In the genomic region with DNA sequence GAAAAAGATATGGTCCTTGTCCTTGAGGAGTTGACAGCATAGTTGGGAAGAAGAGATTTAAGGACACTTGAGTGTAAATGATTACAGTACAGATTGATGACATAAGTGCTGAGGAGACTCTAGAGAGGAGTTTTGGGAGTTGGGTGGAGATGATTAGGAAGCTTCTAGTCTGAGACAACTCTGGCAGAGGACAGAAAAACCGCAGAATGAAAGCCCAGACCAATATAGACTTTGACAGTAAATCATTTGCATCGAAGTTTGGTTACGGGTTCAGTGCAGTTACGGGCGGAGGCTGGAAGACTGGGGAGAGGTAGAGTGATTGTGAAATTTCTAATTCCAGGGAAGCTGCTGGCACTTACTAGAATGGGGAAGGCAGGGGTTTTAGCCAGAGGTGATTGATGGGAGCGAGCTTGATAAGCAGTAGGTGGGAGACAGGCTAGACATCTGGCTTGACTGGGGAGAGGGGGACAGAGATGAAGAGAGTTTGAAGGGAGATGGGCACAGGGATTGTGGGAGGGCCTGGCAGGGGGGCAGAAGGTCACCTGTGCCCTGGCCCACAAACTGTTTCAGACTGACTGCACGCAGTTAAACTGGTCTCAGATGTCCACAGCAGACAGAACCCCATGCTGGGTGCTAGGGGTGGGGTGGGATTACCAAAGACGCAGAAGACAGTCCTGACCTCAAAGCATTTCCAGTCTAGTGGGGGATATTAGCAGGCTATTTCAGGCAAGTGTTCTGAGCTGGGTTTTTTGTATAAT, we compare ENCODE assay signal across 15 cellular contexts. TPM values are rescaled to one million over a fixed set of nuclear protein-coding genes. Genes with fewer than 3 reads are reported as not detected.
DNase-seq lines count a peak whose midpoint lies in the region; ATAC-seq and TF ChIP-seq lines count a peak whose summit lies in the region.
"Had no signal": no experiment of that assay in that cellular context is flagged by ENCODE, and none has a peak within 500 bp of the region (broad histone marks: within the 10 kb centered on the region; RNA-seq: fewer than 3 reads in every experiment).

No MANE protein-coding gene starts in this region.

- intact Hi-C loops in spleen (cut with DNase I; ENCODE audit: low total_unique reads): no loop called here

- no peak overlapping the region for H3K27ac Mint-ChIP-seq in endothelial cell (ENCODE audit: unreplicated experiment)
- H3K27ac Mint-ChIP-seq: activated CD4-positive, alpha-beta T cell treated with anti-CD3 and anti-CD28 coated beads for 36 hours; activated naive CD8-positive, alpha-beta T cell treated with anti-CD3 and anti-CD28 coated beads, Interleukin-2, amount 50 U/mL, for 24 hours; stimulated activated naive B cell treated with anti-CD40 and anti-IgM and Interleukin-4, amounts not matched to agents 10 μg/mL and 1 μg/mL and 100 μg/mL, for 72 hours; T-helper 2 cell treated with Interferon-gamma antibody and Interleukin-4, amounts not matched to agents 5 μg/mL and 100 μg/mL, for 36 hours had no signal

- H3K4me1 ChIP-seq in spleen (peaks cover 0 to 33% (median 16%) of the 10 kb centered on the region in 6 donors), suprapubic skin (no peaks in the 10 kb centered on the region)

- H3K9me3 ChIP-seq in spleen: no peaks in the 10 kb centered on the region
- H3K9me3 ChIP-seq in suprapubic skin: no peaks in the 10 kb centered on the region

- H3K9me3 Mint-ChIP-seq in endothelial cell (ENCODE audit: unreplicated experiment): no peaks in the 10 kb centered on the region
- H3K9me3 Mint-ChIP-seq: activated naive CD8-positive, alpha-beta T cell treated with anti-CD3 and anti-CD28 coated beads, Interleukin-2, amount 50 U/mL, for 24 hours; CD14-positive monocyte; immature natural killer cell; stimulated activated naive B cell treated with anti-CD40 and anti-IgM and Interleukin-4, amounts not matched to agents 10 μg/mL and 1 μg/mL and 100 μg/mL, for 72 hours; T-helper 2 cell treated with Interferon-gamma antibody and Interleukin-4, amounts not matched to agents 5 μg/mL and 100 μg/mL, for 36 hours had no signal

- peak; percentile 50 to 82 for DNase-seq in NCI-H526 (lab: John Stamatoyannopoulos, UW)
- DNase-seq in fibroblast of mammary gland (ENCODE audit: low read depth): peak; percentile 45
- no peak for DNase-seq in spleen
- DNase-seq in endothelial cell (ENCODE audit: low spot score): no peak
- no peak for DNase-seq in suprapubic skin (ENCODE audit: low spot score in 2 of 2)
- DNase-seq: activated CD8-positive, alpha-beta memory T cell treated with anti-CD3 and anti-CD28 coated beads, Interleukin-2, amount 50 U/mL, for 48 hours; stimulated activated naive B cell treated with anti-CD40 and anti-IgM and Interleukin-4, amounts not matched to agents 10 μg/mL and 1 μg/mL and 100 μg/mL, for 72 hours had no signal

- WGBS in spleen, 5 donors: 78 to 92% (median 86%) methylated on average over 8 of the region's 8 CpGs
- 75% methylated on average over 8 of the region's 8 CpGs for WGBS in suprapubic skin

- TF ChIP-seq CTCF in fibroblast of mammary gland (conservative IDR thresholded peaks at IDR 0.05; ENCODE audit: control insufficient read depth, insufficient read depth, low read depth, low read length): no peak
- TF ChIP-seq CTCF in spleen (IDR thresholded peaks at IDR 0.05 in 8 of 11, conservative IDR thresholded peaks at IDR 0.05 in 3 of 11): peak in 1 of 11 experiments; percentile 3
- TF ChIP-seq CTCF in endothelial cell (IDR thresholded peaks at IDR 0.05; ENCODE audit: unreplicated experiment): no peak
- TF ChIP-seq CTCF in suprapubic skin (IDR thresholded peaks at IDR 0.05): no peak

- TF ChIP-seq EP300 in suprapubic skin (IDR thresholded peaks at IDR 0.05): no peak

- TF ChIP-seq POLR2A in spleen (IDR thresholded peaks at IDR 0.05) (no peak), suprapubic skin (IDR thresholded peaks at IDR 0.05) (no peak)

- no peaks in the 10 kb centered on the region for H3K27me3 Mint-ChIP-seq in endothelial cell (ENCODE audit: unreplicated experiment)
- H3K27me3 Mint-ChIP-seq: activated CD4-positive, alpha-beta T cell treated with anti-CD3 and anti-CD28 coated beads for 36 hours; activated naive CD8-positive, alpha-beta T cell treated with anti-CD3 and anti-CD28 coated beads, Interleukin-2, amount 50 U/mL, for 24 hours; stimulated activated naive B cell treated with anti-CD40 and anti-IgM and Interleukin-4, amounts not matched to agents 10 μg/mL and 1 μg/mL and 100 μg/mL, for 72 hours had no signal

- H3K4me1 Mint-ChIP-seq in endothelial cell (ENCODE audit: unreplicated experiment): peaks cover 15% of the 10 kb centered on the region

- no peaks in the 10 kb centered on the region for H3K27me3 ChIP-seq in spleen (replicated peaks in 1 of 7)
- H3K27me3 ChIP-seq in suprapubic skin: no peaks in the 10 kb centered on the region

- peak overlapping the region in 5 of 8 donors; percentile 17 to 59 (median 35) for H3K27ac ChIP-seq in spleen
- no peak overlapping the region for H3K27ac ChIP-seq in suprapubic skin

- ATAC-seq in GM19438 (IDR thresholded peaks at IDR 0.05; ENCODE audit: low read depth, unreplicated experiment) (peak; percentile 77), HG02623 (IDR thresholded peaks at IDR 0.05; ENCODE audit: unreplicated experiment) (no peak)

- no peak overlapping the region for H3K4me3 ChIP-seq in fibroblast of mammary gland (ENCODE audit: control insufficient read depth, low read depth, low read length)
- H3K4me3 ChIP-seq in spleen: no peak overlapping the region
- no peak overlapping the region for H3K4me3 ChIP-seq in suprapubic skin

- H3K36me3 ChIP-seq in spleen: peaks cover 2 to 100% (median 90%) of the 10 kb centered on the region in 6 donors
- H3K36me3 ChIP-seq in suprapubic skin: peaks cover 99% of the 10 kb centered on the region

- no peak overlapping the region for H3K4me3 Mint-ChIP-seq in endothelial cell (ENCODE audit: unreplicated experiment)
- H3K4me3 Mint-ChIP-seq: activated CD4-positive, alpha-beta T cell treated with anti-CD3 and anti-CD28 coated beads for 36 hours; activated naive CD8-positive, alpha-beta T cell treated with anti-CD3 and anti-CD28 coated beads, Interleukin-2, amount 50 U/mL, for 24 hours; CD14-positive monocyte; immature natural killer cell; stimulated activated naive B cell treated with anti-CD40 and anti-IgM and Interleukin-4, amounts not matched to agents 10 μg/mL and 1 μg/mL and 100 μg/mL, for 72 hours; T-helper 2 cell treated with Interferon-gamma antibody and Interleukin-4, amounts not matched to agents 5 μg/mL and 100 μg/mL, for 36 hours had no signal

- peaks cover 41% of the 10 kb centered on the region for H3K36me3 Mint-ChIP-seq in endothelial cell (ENCODE audit: low read depth, unreplicated experiment)

RNA-seq across cellular contexts. Expression of a gene that starts 20.1 kb away (rescaled TPM):
- total RNA-seq in spleen (10 to 100 TPM; 10.4 to 22.1 (median 15.1) TPM), endothelial cell (ENCODE audit: unreplicated experiment) (not detected), suprapubic skin (under 1 TPM in 2 of 4 donors, not detected in 2; 0.29 to 0.48 TPM)
- 1 to 10 TPM; 3.6 to 5.6 (median 5.2) TPM for polyA plus RNA-seq in spleen
- total RNA-seq: skeletal muscle tissue had no signal

RNA-seq across cellular contexts. Expression of a gene that starts 29.2 kb away (rescaled TPM):
- 10 to 100 TPM; 45.4 to 64.6 (median 57.9) TPM for total RNA-seq in spleen
- polyA plus RNA-seq in spleen: 10 to 100 TPM; 39.1 to 55.9 (median 52.5) TPM
- 91.9 TPM for total RNA-seq in endothelial cell (ENCODE audit: unreplicated experiment)
- 10 to 100 TPM; 39.1 to 50.1 (median 43.3) TPM for total RNA-seq in suprapubic skin

RNA-seq across cellular contexts. Expression of a gene that starts 45.0 kb away (rescaled TPM):
- total RNA-seq in spleen (100 to 1,000 TPM in 4 of 7 donors, 10 to 100 TPM in 3; 80.9 to 143 (median 110) TPM), endothelial cell (ENCODE audit: unreplicated experiment) (175 TPM), suprapubic skin (100 to 1,000 TPM; 178 to 250 (median 210) TPM)
- 100 to 1,000 TPM in 1 of 3 donors, 10 to 100 TPM in 2; 48.8 to 100 (median 66.0) TPM for polyA plus RNA-seq in spleen

RNA-seq across cellular contexts. Expression of a gene that starts 55.6 kb away (rescaled TPM):
- total RNA-seq in spleen: 10 to 100 TPM; 15.2 to 45.3 (median 37.3) TPM
- polyA plus RNA-seq in spleen: 10 to 100 TPM; 64.8 to 83.5 (median 82.8) TPM
- 26.7 TPM for total RNA-seq in endothelial cell (ENCODE audit: unreplicated experiment)
- 10 to 100 TPM; 33.6 to 66.6 (median 55.0) TPM for total RNA-seq in suprapubic skin

Comparison
In these comparisons a context has a peak if more than half of its experiments do, and no peak if none do; other contexts are left out.
1. DNase-seq: peak in NCI-H526 (2 of 2) and fibroblast of mammary gland (single experiment); none in spleen (single experiment), endothelial cell (single experiment) and suprapubic skin (0 of 2).